Comparison of ENCODE assay signal across 1 cellular context in the genomic region with DNA sequence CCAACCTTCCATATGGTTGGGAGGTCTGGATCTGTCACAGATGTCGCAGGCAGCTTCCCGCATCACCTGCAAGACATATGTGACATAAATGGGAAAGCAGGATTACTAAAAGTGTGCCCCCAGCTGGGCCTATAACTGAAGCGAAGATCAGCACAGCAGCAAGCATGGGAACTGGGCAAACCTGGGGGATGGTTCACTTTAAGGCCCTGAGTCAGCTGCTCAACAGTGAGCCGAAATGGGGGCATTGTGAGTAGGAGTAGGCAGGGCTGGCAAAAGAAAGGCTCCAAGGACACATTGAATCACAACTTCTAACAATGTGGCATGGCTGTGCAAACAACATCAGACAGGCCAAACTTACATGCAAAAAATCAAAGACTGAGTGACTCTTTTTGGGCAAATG.
TF ChIP-seq lines count a peak whose summit lies in the region.

No MANE protein-coding gene starts in this region.

TF ChIP-seq in WTC11, 78 proteins besides CTCF, POLR2A, EP300 and RAD21 (continued from another document):
- TF ChIP-seq, protein P1, sequence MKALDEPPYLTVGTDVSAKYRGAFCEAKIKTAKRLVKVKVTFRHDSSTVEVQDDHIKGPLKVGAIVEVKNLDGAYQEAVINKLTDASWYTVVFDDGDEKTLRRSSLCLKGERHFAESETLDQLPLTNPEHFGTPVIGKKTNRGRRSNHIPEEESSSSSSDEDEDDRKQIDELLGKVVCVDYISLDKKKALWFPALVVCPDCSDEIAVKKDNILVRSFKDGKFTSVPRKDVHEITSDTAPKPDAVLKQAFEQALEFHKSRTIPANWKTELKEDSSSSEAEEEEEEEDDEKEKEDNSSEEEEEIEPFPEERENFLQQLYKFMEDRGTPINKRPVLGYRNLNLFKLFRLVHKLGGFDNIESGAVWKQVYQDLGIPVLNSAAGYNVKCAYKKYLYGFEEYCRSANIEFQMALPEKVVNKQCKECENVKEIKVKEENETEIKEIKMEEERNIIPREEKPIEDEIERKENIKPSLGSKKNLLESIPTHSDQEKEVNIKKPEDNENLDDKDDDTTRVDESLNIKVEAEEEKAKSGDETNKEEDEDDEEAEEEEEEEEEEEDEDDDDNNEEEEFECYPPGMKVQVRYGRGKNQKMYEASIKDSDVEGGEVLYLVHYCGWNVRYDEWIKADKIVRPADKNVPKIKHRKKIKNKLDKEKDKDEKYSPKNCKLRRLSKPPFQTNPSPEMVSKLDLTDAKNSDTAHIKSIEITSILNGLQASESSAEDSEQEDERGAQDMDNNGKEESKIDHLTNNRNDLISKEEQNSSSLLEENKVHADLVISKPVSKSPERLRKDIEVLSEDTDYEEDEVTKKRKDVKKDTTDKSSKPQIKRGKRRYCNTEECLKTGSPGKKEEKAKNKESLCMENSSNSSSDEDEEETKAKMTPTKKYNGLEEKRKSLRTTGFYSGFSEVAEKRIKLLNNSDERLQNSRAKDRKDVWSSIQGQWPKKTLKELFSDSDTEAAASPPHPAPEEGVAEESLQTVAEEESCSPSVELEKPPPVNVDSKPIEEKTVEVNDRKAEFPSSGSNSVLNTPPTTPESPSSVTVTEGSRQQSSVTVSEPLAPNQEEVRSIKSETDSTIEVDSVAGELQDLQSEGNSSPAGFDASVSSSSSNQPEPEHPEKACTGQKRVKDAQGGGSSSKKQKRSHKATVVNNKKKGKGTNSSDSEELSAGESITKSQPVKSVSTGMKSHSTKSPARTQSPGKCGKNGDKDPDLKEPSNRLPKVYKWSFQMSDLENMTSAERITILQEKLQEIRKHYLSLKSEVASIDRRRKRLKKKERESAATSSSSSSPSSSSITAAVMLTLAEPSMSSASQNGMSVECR (CRISPR knock-in tag; IDR thresholded peaks at IDR 0.05; ENCODE audit: borderline replicate concordance): no peak
- TF ChIP-seq, protein P2, sequence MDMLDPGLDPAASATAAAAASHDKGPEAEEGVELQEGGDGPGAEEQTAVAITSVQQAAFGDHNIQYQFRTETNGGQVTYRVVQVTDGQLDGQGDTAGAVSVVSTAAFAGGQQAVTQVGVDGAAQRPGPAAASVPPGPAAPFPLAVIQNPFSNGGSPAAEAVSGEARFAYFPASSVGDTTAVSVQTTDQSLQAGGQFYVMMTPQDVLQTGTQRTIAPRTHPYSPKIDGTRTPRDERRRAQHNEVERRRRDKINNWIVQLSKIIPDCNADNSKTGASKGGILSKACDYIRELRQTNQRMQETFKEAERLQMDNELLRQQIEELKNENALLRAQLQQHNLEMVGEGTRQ (CRISPR knock-in tag; IDR thresholded peaks at IDR 0.05): no peak
- TF ChIP-seq, protein P3, sequence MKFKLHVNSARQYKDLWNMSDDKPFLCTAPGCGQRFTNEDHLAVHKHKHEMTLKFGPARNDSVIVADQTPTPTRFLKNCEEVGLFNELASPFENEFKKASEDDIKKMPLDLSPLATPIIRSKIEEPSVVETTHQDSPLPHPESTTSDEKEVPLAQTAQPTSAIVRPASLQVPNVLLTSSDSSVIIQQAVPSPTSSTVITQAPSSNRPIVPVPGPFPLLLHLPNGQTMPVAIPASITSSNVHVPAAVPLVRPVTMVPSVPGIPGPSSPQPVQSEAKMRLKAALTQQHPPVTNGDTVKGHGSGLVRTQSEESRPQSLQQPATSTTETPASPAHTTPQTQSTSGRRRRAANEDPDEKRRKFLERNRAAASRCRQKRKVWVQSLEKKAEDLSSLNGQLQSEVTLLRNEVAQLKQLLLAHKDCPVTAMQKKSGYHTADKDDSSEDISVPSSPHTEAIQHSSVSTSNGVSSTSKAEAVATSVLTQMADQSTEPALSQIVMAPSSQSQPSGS (CRISPR knock-in tag; IDR thresholded peaks at IDR 0.05; ENCODE audit: borderline replicate concordance, low read depth): no peak
- TF ChIP-seq NFE2L1 (CRISPR knock-in tag; IDR thresholded peaks at IDR 0.05): no peak
- TF ChIP-seq TEAD4 (CRISPR knock-in tag; IDR thresholded peaks at IDR 0.05): no peak
- no peak for TF ChIP-seq ZNF317 (CRISPR knock-in tag; IDR thresholded peaks at IDR 0.05; ENCODE audit: borderline replicate concordance, low read depth)
- no peak for TF ChIP-seq FOXJ3 (CRISPR knock-in tag; IDR thresholded peaks at IDR 0.05; ENCODE audit: borderline replicate concordance)
- TF ChIP-seq, protein P4, sequence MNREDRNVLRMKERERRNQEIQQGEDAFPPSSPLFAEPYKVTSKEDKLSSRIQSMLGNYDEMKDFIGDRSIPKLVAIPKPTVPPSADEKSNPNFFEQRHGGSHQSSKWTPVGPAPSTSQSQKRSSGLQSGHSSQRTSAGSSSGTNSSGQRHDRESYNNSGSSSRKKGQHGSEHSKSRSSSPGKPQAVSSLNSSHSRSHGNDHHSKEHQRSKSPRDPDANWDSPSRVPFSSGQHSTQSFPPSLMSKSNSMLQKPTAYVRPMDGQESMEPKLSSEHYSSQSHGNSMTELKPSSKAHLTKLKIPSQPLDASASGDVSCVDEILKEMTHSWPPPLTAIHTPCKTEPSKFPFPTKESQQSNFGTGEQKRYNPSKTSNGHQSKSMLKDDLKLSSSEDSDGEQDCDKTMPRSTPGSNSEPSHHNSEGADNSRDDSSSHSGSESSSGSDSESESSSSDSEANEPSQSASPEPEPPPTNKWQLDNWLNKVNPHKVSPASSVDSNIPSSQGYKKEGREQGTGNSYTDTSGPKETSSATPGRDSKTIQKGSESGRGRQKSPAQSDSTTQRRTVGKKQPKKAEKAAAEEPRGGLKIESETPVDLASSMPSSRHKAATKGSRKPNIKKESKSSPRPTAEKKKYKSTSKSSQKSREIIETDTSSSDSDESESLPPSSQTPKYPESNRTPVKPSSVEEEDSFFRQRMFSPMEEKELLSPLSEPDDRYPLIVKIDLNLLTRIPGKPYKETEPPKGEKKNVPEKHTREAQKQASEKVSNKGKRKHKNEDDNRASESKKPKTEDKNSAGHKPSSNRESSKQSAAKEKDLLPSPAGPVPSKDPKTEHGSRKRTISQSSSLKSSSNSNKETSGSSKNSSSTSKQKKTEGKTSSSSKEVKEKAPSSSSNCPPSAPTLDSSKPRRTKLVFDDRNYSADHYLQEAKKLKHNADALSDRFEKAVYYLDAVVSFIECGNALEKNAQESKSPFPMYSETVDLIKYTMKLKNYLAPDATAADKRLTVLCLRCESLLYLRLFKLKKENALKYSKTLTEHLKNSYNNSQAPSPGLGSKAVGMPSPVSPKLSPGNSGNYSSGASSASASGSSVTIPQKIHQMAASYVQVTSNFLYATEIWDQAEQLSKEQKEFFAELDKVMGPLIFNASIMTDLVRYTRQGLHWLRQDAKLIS (CRISPR knock-in tag; IDR thresholded peaks at IDR 0.05; ENCODE audit: borderline replicate concordance): no peak
- TF ChIP-seq, protein P5, sequence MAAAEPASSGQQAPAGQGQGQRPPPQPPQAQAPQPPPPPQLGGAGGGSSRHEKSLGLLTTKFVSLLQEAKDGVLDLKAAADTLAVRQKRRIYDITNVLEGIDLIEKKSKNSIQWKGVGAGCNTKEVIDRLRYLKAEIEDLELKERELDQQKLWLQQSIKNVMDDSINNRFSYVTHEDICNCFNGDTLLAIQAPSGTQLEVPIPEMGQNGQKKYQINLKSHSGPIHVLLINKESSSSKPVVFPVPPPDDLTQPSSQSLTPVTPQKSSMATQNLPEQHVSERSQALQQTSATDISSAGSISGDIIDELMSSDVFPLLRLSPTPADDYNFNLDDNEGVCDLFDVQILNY (CRISPR knock-in tag; IDR thresholded peaks at IDR 0.05): no peak
- TF ChIP-seq NFYB (CRISPR knock-in tag; conservative IDR thresholded peaks at IDR 0.05; ENCODE audit: low read depth): no peak
- TF ChIP-seq, protein P6, sequence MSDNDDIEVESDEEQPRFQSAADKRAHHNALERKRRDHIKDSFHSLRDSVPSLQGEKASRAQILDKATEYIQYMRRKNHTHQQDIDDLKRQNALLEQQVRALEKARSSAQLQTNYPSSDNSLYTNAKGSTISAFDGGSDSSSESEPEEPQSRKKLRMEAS (CRISPR knock-in tag; IDR thresholded peaks at IDR 0.05): no peak
